Comparison of ENCODE assay signal across 8 cellular contexts in genomic region chr4:3880595-3881120, GRCh38.
A peak's percentile ranks its signal among the peaks of the same experiment; 100 is the strongest.
DNase-seq lines count a peak whose midpoint lies in the region; ATAC-seq and TF ChIP-seq lines count a peak whose summit lies in the region.

No MANE protein-coding gene starts in this region.

- 7% methylated on average over 15 of the region's 20 CpGs for WGBS in suprapubic skin

- DNase-seq in Calu3 (peak; percentile 79), fibroblast of lung (ENCODE audit: low read depth in 2 of 2) (peak; percentile 38 to 39), neural progenitor cell (ENCODE audit: low spot score) (peak; percentile 93), suprapubic skin (ENCODE audit: low spot score in 2 of 2) (peak; percentile 65 to 81)
- peak; percentile 57 for DNase-seq in activated T-cell treated with anti-CD3 and anti-CD28 coated beads, Interleukin-2, amount 50 U/mL, for 4 hours

- peak; percentile 65 for TF ChIP-seq CTCF in Calu3 (IDR thresholded peaks at IDR 0.05; ENCODE audit: unreplicated experiment)
- TF ChIP-seq CTCF in OCI-LY1 (IDR thresholded peaks at IDR 0.05; ENCODE audit: low read length) = peak; percentile 52
- TF ChIP-seq CTCF in fibroblast of lung (conservative IDR thresholded peaks at IDR 0.05 in 1 of 2, IDR thresholded peaks at IDR 0.05 in 1 of 2; ENCODE audit: low read depth in 1 of 2, low read length in 2 of 2) = peak; percentile 45 to 49
- TF ChIP-seq CTCF in neural progenitor cell (IDR thresholded peaks at IDR 0.05) = peak; percentile 95
- peak in 1 of 2 donors; percentile 64 for TF ChIP-seq CTCF in suprapubic skin (IDR thresholded peaks at IDR 0.05)

- no peak overlapping the region for H3K27ac ChIP-seq in OCI-LY1 (ENCODE audit: low read depth, low read length, poor library complexity, severe bottlenecking)
- H3K27ac ChIP-seq in fibroblast of lung (ENCODE audit: insufficient read depth, low read length) = no peak overlapping the region
- no peak overlapping the region for H3K27ac ChIP-seq in neural progenitor cell
- H3K27ac ChIP-seq in suprapubic skin = no peak overlapping the region

- no peaks in the 10 kb centered on the region for H3K79me2 ChIP-seq in OCI-LY1 (ENCODE audit: insufficient read depth, low read length)
- no peaks in the 10 kb centered on the region for H3K79me2 ChIP-seq in fibroblast of lung (ENCODE audit: control insufficient read depth, insufficient read depth, low read length)
- no peaks in the 10 kb centered on the region for H3K79me2 ChIP-seq in neural progenitor cell (ENCODE audit: low read depth)

- H3K4me3 ChIP-seq in OCI-LY1 (ENCODE audit: low read depth, low read length, poor library complexity, severe bottlenecking) (no peak overlapping the region), fibroblast of lung (replicated peaks in 1 of 4; ENCODE audit: control extremely low read depth in 1 of 4, insufficient read depth in 1 of 4, low read depth in 3 of 4, low read length in 4 of 4) (no peak overlapping the region), neural progenitor cell (peak overlapping the region; percentile 43), suprapubic skin (no peak overlapping the region)

- no peaks in the 10 kb centered on the region for H3K27me3 ChIP-seq in OCI-LY1 (ENCODE audit: insufficient read depth, low read length)
- peaks cover 11% of the 10 kb centered on the region for H3K27me3 ChIP-seq in fibroblast of lung (ENCODE audit: control insufficient read depth, insufficient read depth, low read length)
- H3K27me3 ChIP-seq in neural progenitor cell = peaks cover 48% of the 10 kb centered on the region
- peaks cover 58% of the 10 kb centered on the region for H3K27me3 ChIP-seq in suprapubic skin

- TF ChIP-seq POLR2A in suprapubic skin (IDR thresholded peaks at IDR 0.05) = no peak

- H3F3A ChIP-seq in OCI-LY1 (ENCODE audit: insufficient read depth, low read length) (no peaks in the 10 kb centered on the region), neural progenitor cell (ENCODE audit: low read depth) (no peaks in the 10 kb centered on the region)

- H3K36me3 ChIP-seq in OCI-LY1 (ENCODE audit: insufficient read depth, low read length) (no peaks in the 10 kb centered on the region), fibroblast of lung (ENCODE audit: control insufficient read depth, insufficient read depth, low read length) (no peaks in the 10 kb centered on the region), neural progenitor cell (no peaks in the 10 kb centered on the region), suprapubic skin (no peaks in the 10 kb centered on the region)

- no peaks in the 10 kb centered on the region for H3K9me3 ChIP-seq in OCI-LY1 (ENCODE audit: low read length)
- H3K9me3 ChIP-seq in fibroblast of lung (ENCODE audit: control insufficient read depth, insufficient read depth, low read depth, low read length) = no peaks in the 10 kb centered on the region
- H3K9me3 ChIP-seq in neural progenitor cell (ENCODE audit: low read depth) = no peaks in the 10 kb centered on the region
- H3K9me3 ChIP-seq in suprapubic skin = no peaks in the 10 kb centered on the region

- H3K9ac ChIP-seq in OCI-LY1 (ENCODE audit: low read length) (no peak overlapping the region), fibroblast of lung (ENCODE audit: insufficient read depth, low read length) (no peak overlapping the region), neural progenitor cell (no peak overlapping the region)

- BruUV-seq in Calu3 (replicated peaks; lab: Mats Ljungman, UMichigan) = no TSS peak

- H3K4me3 Mint-ChIP-seq in Calu3 (ENCODE audit: low read depth, unreplicated experiment) (no peak overlapping the region), neural progenitor cell (no peak overlapping the region)
- H3K4me3 Mint-ChIP-seq in activated T-cell treated with anti-CD3 and anti-CD28 coated beads, Interleukin-2, amount 50 U/mL, for 4 hours = peak overlapping the region; percentile 33

- H3K9me2 ChIP-seq in OCI-LY1 (ENCODE audit: low read depth, low read length) = no peaks in the 10 kb centered on the region

- H3K4me1 ChIP-seq in OCI-LY1 (ENCODE audit: insufficient read depth, low read length, severe bottlenecking) = no peaks in the 10 kb centered on the region
- H3K4me1 ChIP-seq in fibroblast of lung (ENCODE audit: control insufficient read depth, extremely low read depth, insufficient read depth, low read length) = no peaks in the 10 kb centered on the region
- peaks cover 6% of the 10 kb centered on the region for H3K4me1 ChIP-seq in neural progenitor cell
- peaks cover 12% of the 10 kb centered on the region for H3K4me1 ChIP-seq in suprapubic skin

- no peak overlapping the region; the same call in 1 of the 2 replicates for H3K4me2 ChIP-seq in OCI-LY1 (ENCODE audit: low read length)
- no peak overlapping the region for H3K4me2 ChIP-seq in fibroblast of lung (ENCODE audit: extremely low read depth, insufficient read depth, low read length)
- peak overlapping the region; percentile 80 for H3K4me2 ChIP-seq in neural progenitor cell

- ATAC-seq in HG03175 (IDR thresholded peaks at IDR 0.05; ENCODE audit: unreplicated experiment) = peak; percentile 53
- ATAC-seq in activated T-cell treated with anti-CD3 and anti-CD28 coated beads, Interleukin-2, amount 50 U/mL, for 4 hours = peak; percentile 91 to 94
- ATAC-seq in HG02763 (IDR thresholded peaks at IDR 0.05; ENCODE audit: unreplicated experiment) = no peak

- H3K9me3 Mint-ChIP-seq in Calu3 (ENCODE audit: low read depth, unreplicated experiment) = peaks cover 5% of the 10 kb centered on the region
- peaks cover 5% of the 10 kb centered on the region for H3K9me3 Mint-ChIP-seq in activated T-cell treated with anti-CD3 and anti-CD28 coated beads, Interleukin-2, amount 50 U/mL, for 4 hours
- H3K9me3 Mint-ChIP-seq in neural progenitor cell = peaks cover 23% of the 10 kb centered on the region

- no peak for TF ChIP-seq EP300 in suprapubic skin (IDR thresholded peaks at IDR 0.05)

- H3K27me3 Mint-ChIP-seq in Calu3 (ENCODE audit: unreplicated experiment) = peaks cover 87% of the 10 kb centered on the region
- peaks cover 43% of the 10 kb centered on the region for H3K27me3 Mint-ChIP-seq in activated T-cell treated with anti-CD3 and anti-CD28 coated beads, Interleukin-2, amount 50 U/mL, for 4 hours (ENCODE audit: low read depth)
- H3K27me3 Mint-ChIP-seq in neural progenitor cell (ENCODE audit: insufficient read depth, low read depth) = peaks cover 18% of the 10 kb centered on the region

- H3K4me1 Mint-ChIP-seq in Calu3 (ENCODE audit: low read depth, unreplicated experiment) (no peaks in the 10 kb centered on the region), neural progenitor cell (peaks cover 5% of the 10 kb centered on the region)
- peaks cover 16% of the 10 kb centered on the region for H3K4me1 Mint-ChIP-seq in activated T-cell treated with anti-CD3 and anti-CD28 coated beads, Interleukin-2, amount 50 U/mL, for 4 hours (ENCODE audit: low read depth)

- H4K20me1 ChIP-seq in OCI-LY1 (ENCODE audit: insufficient read depth, low read length) (no peaks in the 10 kb centered on the region), fibroblast of lung (ENCODE audit: control insufficient read depth, extremely low read depth, insufficient read depth, low read length) (no peaks in the 10 kb centered on the region), neural progenitor cell (ENCODE audit: low read depth) (no peaks in the 10 kb centered on the region)

- CTCF ChIA-PET in Calu3 (lab: Charles Lee) = interaction anchor here (0.6 to 1.6 kb wide), 14 partner anchors 11 to 534 kb away, joined by 3 to 11 read pairs (median 4); no protein-coding TSS in a partner anchor

- H2AFZ ChIP-seq in OCI-LY1 (ENCODE audit: low read length) (no peak overlapping the region), fibroblast of lung (ENCODE audit: low read length) (no peak overlapping the region), neural progenitor cell (replicated peaks) (peak overlapping the region; percentile 58)

- H3K27ac Mint-ChIP-seq in Calu3 (ENCODE audit: unreplicated experiment) (no peak overlapping the region), neural progenitor cell (no peak overlapping the region)

- intact Hi-C loops in Calu3 (cut with micrococcal nuclease; ENCODE audit: unreplicated experiment) = no loop called here

- H3K36me3 Mint-ChIP-seq in Calu3 (ENCODE audit: insufficient read depth, unreplicated experiment) = no peaks in the 10 kb centered on the region
- no peaks in the 10 kb centered on the region for H3K36me3 Mint-ChIP-seq in activated T-cell treated with anti-CD3 and anti-CD28 coated beads, Interleukin-2, amount 50 U/mL, for 4 hours (ENCODE audit: insufficient read depth)
- no peaks in the 10 kb centered on the region for H3K36me3 Mint-ChIP-seq in neural progenitor cell

Comparison
In these comparisons a context has a peak if more than half of its experiments do, and no peak if none do; other contexts are left out.
1. DNase-seq: peak in every context shown above with its lines; median percentile 93 in neural progenitor cell; 79 in Calu3; 73 in suprapubic skin; 57 in activated T-cell treated with anti-CD3 and anti-CD28 coated beads, Interleukin-2, amount 50 U/mL, for 4 hours; 38 in fibroblast of lung.